Comparison of ENCODE assay signal across 1 cellular context in the genomic region with DNA sequence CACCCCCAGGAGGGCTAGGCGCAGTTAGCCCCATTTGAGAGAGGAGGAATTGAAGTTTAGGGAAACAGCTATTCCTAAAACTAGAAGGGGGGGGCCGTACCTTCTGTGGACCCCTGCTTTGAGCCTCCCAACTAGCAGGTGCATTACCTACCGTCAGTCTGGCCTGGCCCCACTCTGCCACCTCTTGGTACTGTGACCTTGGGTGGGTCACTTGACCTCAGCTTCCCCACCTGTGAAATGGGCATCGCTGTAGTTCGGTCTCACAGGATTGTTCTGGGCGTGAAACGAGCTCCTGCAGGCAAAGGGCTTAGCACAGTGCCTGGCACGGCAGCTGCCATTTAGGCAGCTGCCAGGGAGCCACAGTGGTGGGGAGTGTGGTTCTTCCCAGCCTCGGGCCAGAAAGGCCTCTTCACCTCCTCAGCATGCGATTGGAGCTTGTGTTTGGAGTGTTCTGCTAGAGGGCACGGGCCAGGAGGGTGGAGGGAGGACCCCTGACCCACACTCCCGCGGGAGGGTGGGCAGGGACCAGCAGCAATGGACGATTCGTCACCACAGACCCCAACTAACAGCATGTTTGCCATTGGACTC.
TF ChIP-seq lines count a peak whose summit lies in the region.

No MANE protein-coding gene starts in this region.

TF ChIP-seq in IMR-90, 13 proteins besides CTCF, POLR2A, EP300 and RAD21 (continued from another document):
- TF ChIP-seq RCOR1 (IDR thresholded peaks at IDR 0.05; ENCODE audit: insufficient replicate concordance, low read length) (no peak), MXI1 (IDR thresholded peaks at IDR 0.05; ENCODE audit: borderline replicate concordance, low read depth, low read length) (no peak), BHLHE40 (IDR thresholded peaks at IDR 0.05; ENCODE audit: low read depth, low read length) (no peak), SMC3 (IDR thresholded peaks at IDR 0.05; ENCODE audit: low read depth, low read length) (no peak)
- TF ChIP-seq, protein P1, sequence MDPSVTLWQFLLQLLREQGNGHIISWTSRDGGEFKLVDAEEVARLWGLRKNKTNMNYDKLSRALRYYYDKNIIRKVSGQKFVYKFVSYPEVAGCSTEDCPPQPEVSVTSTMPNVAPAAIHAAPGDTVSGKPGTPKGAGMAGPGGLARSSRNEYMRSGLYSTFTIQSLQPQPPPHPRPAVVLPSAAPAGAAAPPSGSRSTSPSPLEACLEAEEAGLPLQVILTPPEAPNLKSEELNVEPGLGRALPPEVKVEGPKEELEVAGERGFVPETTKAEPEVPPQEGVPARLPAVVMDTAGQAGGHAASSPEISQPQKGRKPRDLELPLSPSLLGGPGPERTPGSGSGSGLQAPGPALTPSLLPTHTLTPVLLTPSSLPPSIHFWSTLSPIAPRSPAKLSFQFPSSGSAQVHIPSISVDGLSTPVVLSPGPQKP (IDR thresholded peaks at IDR 0.05; ENCODE audit: borderline replicate concordance, low read depth, low read length) = no peak
